18 cellular contexts compared by ENCODE assay signal in the genomic region with DNA sequence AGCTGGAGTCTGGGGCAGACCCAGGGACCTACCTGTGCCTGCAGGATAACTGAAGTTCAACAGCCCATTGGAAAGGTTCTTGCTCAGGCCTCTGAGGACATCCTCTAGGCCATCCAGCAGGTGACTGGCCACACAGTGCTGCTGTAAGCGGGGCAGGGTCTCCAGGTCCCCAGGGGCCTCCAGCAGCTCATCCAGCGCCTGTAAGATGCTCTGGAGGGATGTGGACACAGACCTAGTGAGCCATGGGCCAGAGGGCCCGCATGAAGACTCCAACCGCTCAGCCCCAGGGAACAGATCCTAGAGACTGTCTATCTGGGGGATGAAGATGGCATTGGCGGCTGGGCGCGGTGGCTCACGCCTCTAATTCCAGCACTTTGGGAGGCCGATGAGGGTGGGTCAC. TPM values are rescaled to one million over a fixed set of nuclear protein-coding genes. Genes with fewer than 3 reads are reported as not detected.
"Had no signal": no experiment of that assay in that cellular context is flagged by ENCODE, and none has a peak within 500 bp of the region (broad histone marks: within the 10 kb centered on the region; RNA-seq: fewer than 3 reads in every experiment).

No MANE protein-coding gene starts in this region.

- H3K36me3 ChIP-seq: neural progenitor cell, right atrium auricular region, tibial nerve had no signal

- H3K27me3 ChIP-seq: foreskin keratinocyte, neural progenitor cell, right atrium auricular region, testis, tibial nerve had no signal

- H3K4me1 ChIP-seq: foreskin keratinocyte, neural progenitor cell, right atrium auricular region, testis, tibial nerve had no signal

- H3K4me1 Mint-ChIP-seq: naive thymus-derived CD8-positive, alpha-beta T cell; stimulated activated naive CD8-positive, alpha-beta T cell treated with anti-CD3 and anti-CD28 coated beads, Interleukin-15, amount 100 ng/mL, for 72 hours had no signal

- H3K36me3 Mint-ChIP-seq: neural progenitor cell had no signal

- H3K4me3 Mint-ChIP-seq: naive thymus-derived CD8-positive, alpha-beta T cell; neural progenitor cell; stimulated activated naive B cell treated with anti-CD40 and anti-IgM and Interleukin-4, amounts not matched to agents 10 μg/mL and 1 μg/mL and 100 μg/mL, for 72 hours; stimulated activated naive CD8-positive, alpha-beta T cell treated with anti-CD3 and anti-CD28 coated beads, Interleukin-15, amount 100 ng/mL, for 72 hours had no signal

- H3K4me3 ChIP-seq: mucosa of descending colon, neural progenitor cell, right atrium auricular region, testis, tibial nerve had no signal

- DNase-seq: cerebellar nuclear complex; dermis blood vessel endothelial cell; erythroblast; foreskin keratinocyte; left colon; left ventricle myocardium superior; mucosa of descending colon; naive thymus-derived CD8-positive, alpha-beta T cell; stimulated activated CD4-positive, alpha-beta T cell treated with anti-CD3 and anti-CD28 coated beads, Interleukin-2, amount 100 ng/mL, for 24 hours; stimulated activated CD4-positive, alpha-beta T cell treated with anti-CD3 and anti-CD28 coated beads, Interleukin-4, amount 100 ng/mL, for 4 hours; stimulated activated naive B cell treated with anti-CD40 and anti-IgM and Interleukin-4, amounts not matched to agents 10 μg/mL and 1 μg/mL and 100 μg/mL, for 72 hours; stimulated activated naive CD8-positive, alpha-beta T cell treated with anti-CD3 and anti-CD28 coated beads, Interleukin-15, amount 100 ng/mL, for 72 hours; testis had no signal

- H3K27ac ChIP-seq: foreskin keratinocyte, neural progenitor cell, right atrium auricular region, testis, tibial nerve had no signal

- ATAC-seq: foreskin keratinocyte; left colon; left ventricle myocardium superior; mucosa of descending colon; naive thymus-derived CD8-positive, alpha-beta T cell; stimulated activated naive B cell treated with anti-CD40 and anti-IgM and Interleukin-4, amounts not matched to agents 10 μg/mL and 1 μg/mL and 100 μg/mL, for 72 hours; stimulated activated naive CD8-positive, alpha-beta T cell treated with anti-CD3 and anti-CD28 coated beads, Interleukin-15, amount 100 ng/mL, for 72 hours had no signal

- H3K9me3 ChIP-seq: mucosa of descending colon, right atrium auricular region, testis had no signal

RNA-seq across cellular contexts. Expression of a gene that starts 14.0 kb away (rescaled TPM):
- total RNA-seq: endothelial cell of umbilical vein; naive thymus-derived CD8-positive, alpha-beta T cell; osteocyte had no signal
